In genomic region chr2:75219213-75219612, GRCh38 we compare ENCODE assay signal across 13 cellular contexts. TPM values are rescaled to one million over a fixed set of nuclear protein-coding genes. Genes with fewer than 3 reads are reported as not detected.
"Had no signal": no experiment of that assay in that cellular context is flagged by ENCODE, and none has a peak within 500 bp of the region (broad histone marks: within the 10 kb centered on the region; RNA-seq: fewer than 3 reads in every experiment).

No MANE protein-coding gene starts in this region.

RNA-seq across cellular contexts. Expression of gene TACR1, which starts 19.9 kb away (rescaled TPM):
- total RNA-seq: activated CD4-positive, alpha-beta memory T cell treated with anti-CD3 and anti-CD28 coated beads, Interleukin-2, amount 10 ng/mL, durations not matched to agents 7 days and 5 days; activated CD4-positive, alpha-beta T cell treated with anti-CD3 and anti-CD28 coated beads for 36 hours; activated CD4-positive, alpha-beta T cell treated with anti-CD3 and anti-CD28 coated beads, Interleukin-2, amount 10 ng/mL, durations not matched to agents 7 days and 5 days; activated CD8-positive, alpha-beta memory T cell treated with anti-CD3 and anti-CD28 coated beads, Interleukin-2, amount 10 ng/mL, durations not matched to agents 7 days and 5 days; activated CD8-positive, alpha-beta T cell treated with anti-CD3 and anti-CD28 coated beads, Interleukin-2, amount 10 ng/mL, durations not matched to agents 7 days and 5 days; activated naive CD8-positive, alpha-beta T cell treated with anti-CD3 and anti-CD28 coated beads, Interleukin-2, amount 10 ng/mL, durations not matched to agents 7 days and 5 days; activated T-helper 2 cell treated with anti-CD3 and anti-CD28 coated beads, Interferon-gamma antibody, Interleukin-2, Interleukin-4, amounts not matched to agents 10 μg/mL and 5 μg/mL and 100 μg/mL, durations not matched to agents 14 hours and 24 hours and 36 hours; bronchial epithelial cell; cardiac muscle cell; T-cell; T-helper 1 cell treated with Interleukin-12 subunit alpha and Interleukin-12 subunit beta and Interleukin-4 antibody, amounts not matched to agents 30 ng/mL and 1 ng/mL, for 36 hours; T-helper 17 cell; T-helper 2 cell treated with Interferon-gamma antibody and Interleukin-4, amounts not matched to agents 100 ng/mL and 5 ng/mL, for 36 hours had no signal
- polyA plus RNA-seq: cardiac muscle cell had no signal
